26 cellular contexts compared by ENCODE assay signal in genomic region chr6:36720251-36721141, GRCh38. TPM values are rescaled to one million over a fixed set of nuclear protein-coding genes. Genes with fewer than 3 reads are reported as not detected.
DNase-seq lines count a peak whose midpoint lies in the region; ATAC-seq, FAIRE-seq and TF ChIP-seq lines count a peak whose summit lies in the region.
"Had no signal": no experiment of that assay in that cellular context is flagged by ENCODE, and none has a peak within 500 bp of the region (broad histone marks: within the 10 kb centered on the region; RNA-seq: fewer than 3 reads in every experiment).

No MANE protein-coding gene starts in this region.

- intact Hi-C loops in GM12878 (cut with micrococcal nuclease; ENCODE audit: unreplicated experiment): no loop called here
- intact Hi-C loops in sigmoid colon (cut with DNase I): no loop called here
- intact Hi-C loops in mammary epithelial cell (cut with micrococcal nuclease): no loop called here

- H3K4me2 ChIP-seq in GM12878 (ENCODE audit: control insufficient read depth, insufficient read depth) (peak overlapping the region; percentile 44), mammary epithelial cell (ENCODE audit: insufficient read depth, low read depth, low read length) (no peak overlapping the region)
- H3K4me2 ChIP-seq: KMS-11, PC-9 had no signal

- dilution Hi-C loops in mammary epithelial cell (cut with HindIII; ENCODE audit: low sequenced_read_pairs): no loop called here

- no peaks in the 10 kb centered on the region for H3K79me2 ChIP-seq in GM12878 (ENCODE audit: control insufficient read depth, insufficient read depth, low read length)
- H3K79me2 ChIP-seq in mammary epithelial cell (ENCODE audit: insufficient read depth, low read length): no peaks in the 10 kb centered on the region

- BruUV-seq in GM12878 (replicated peaks; lab: Mats Ljungman, UMichigan) (no TSS peak), mammary epithelial cell (replicated peaks; lab: Mats Ljungman, UMichigan) (no TSS peak)

- H2AFZ ChIP-seq in GM12878 (ENCODE audit: control insufficient read depth, low read depth, low read length) (no peak overlapping the region), mammary epithelial cell (ENCODE audit: low read depth, low read length) (no peak overlapping the region)
- H2AFZ ChIP-seq: PC-9 had no signal

- TF ChIP-seq CTCF in GM12878 (IDR thresholded peaks at IDR 0.05 in 2 of 3, conservative IDR thresholded peaks at IDR 0.05 in 1 of 3; ENCODE audit: control insufficient read depth in 2 of 3, extremely low read depth in 1 of 3, insufficient read depth in 1 of 3, low read depth in 3 of 3, low read length in 3 of 3) (no peak), sigmoid colon (IDR thresholded peaks at IDR 0.05) (no peak), mammary epithelial cell (conservative IDR thresholded peaks at IDR 0.05 in 1 of 2, IDR thresholded peaks at IDR 0.05 in 1 of 2; ENCODE audit: extremely low read depth in 1 of 2, insufficient read depth in 1 of 2, low read depth in 1 of 2, low read length in 2 of 2) (no peak)

- ATAC-seq in GM12878: peak; percentile 57
- ATAC-seq: activated CD8-positive, alpha-beta T cell treated with anti-CD3 and anti-CD28 coated beads for 36 hours; activated T-cell treated with anti-CD3 and anti-CD28 coated beads, Interleukin-2, amount 50 U/mL, for 4 hours; heart right ventricle; stimulated activated naive CD8-positive, alpha-beta T cell treated with anti-CD3 and anti-CD28 coated beads, Interleukin-15, amount 100 ng/mL, for 72 hours; WTC11 had no signal

- H3K36me3 ChIP-seq in GM12878 (ENCODE audit: control insufficient read depth in 2 of 2, insufficient read depth in 2 of 2, low read length in 1 of 2): no peaks in the 10 kb centered on the region
- H3K36me3 ChIP-seq in sigmoid colon: no peaks in the 10 kb centered on the region
- H3K36me3 ChIP-seq in mammary epithelial cell (ENCODE audit: insufficient read depth, low read length): no peaks in the 10 kb centered on the region
- H3K36me3 ChIP-seq: breast epithelium, heart right ventricle, ovary had no signal

- CTCF ChIA-PET in GM12878 (lab: Yijun Ruan, JAX) (interaction anchor here (0.9 to 3.5 kb wide), 8 partner anchors 35 to 330 kb away, joined by 3 to 14 read pairs (median 5); no protein-coding TSS in a partner anchor), mammary epithelial cell (lab: Charles Lee; ENCODE audit: low non-redundant PET) (no interaction called here)

- no peak for TF ChIP-seq RAD21 in GM12878 (IDR thresholded peaks at IDR 0.05; ENCODE audit: insufficient read depth, low read depth, low read length)

- DNase-seq in DMS79 treated with DMSO at 0.1 percent for 48 hours (lab: John Stamatoyannopoulos, UW) (peak; percentile 16), DMS79 (lab: John Stamatoyannopoulos, UW) (no peak), GM12892 (ENCODE audit: insufficient read length) (no peak), GM12878 (ENCODE audit: low read depth, low spot score) (no peak), sigmoid colon (peak; percentile 47), NCI-H82 (lab: John Stamatoyannopoulos, UW) (no peak), UCSD-AML1 (lab: John Stamatoyannopoulos, UW; ENCODE audit: unreplicated experiment) (no peak), mammary epithelial cell (no peak)
- DNase-seq: activated CD8-positive, alpha-beta T cell treated with anti-CD3 and anti-CD28 coated beads for 36 hours; activated T-cell treated with anti-CD3 and anti-CD28 coated beads, Interleukin-2, amount 50 U/mL, for 4 hours; cortex of kidney; DMS 273 treated with DMSO at 0.1 percent for 48 hours; heart right ventricle; immature natural killer cell; NCI-H1048; NCI-H526 treated with DMSO at 0.1 percent for 48 hours; PC-9; stimulated activated CD4-positive, alpha-beta T cell treated with anti-CD3 and anti-CD28 coated beads, Interleukin-2, amount 100 ng/mL, for 24 hours; stimulated activated naive CD8-positive, alpha-beta T cell treated with anti-CD3 and anti-CD28 coated beads, Interleukin-15, amount 100 ng/mL, for 72 hours; T-helper 2 cell; trophoblast cell had no signal

- TF ChIP-seq EP300 in GM12878 (IDR thresholded peaks at IDR 0.05; ENCODE audit: borderline replicate concordance in 1 of 2, control insufficient read depth in 1 of 2, low read depth in 2 of 2, low read length in 2 of 2): no peak
- TF ChIP-seq EP300 in sigmoid colon (IDR thresholded peaks at IDR 0.05): no peak

- no peak overlapping the region for H3K27ac ChIP-seq in GM12878 (ENCODE audit: control insufficient read depth, insufficient read depth)
- H3K27ac ChIP-seq in sigmoid colon: no peak overlapping the region
- H3K27ac ChIP-seq in mammary epithelial cell (ENCODE audit: insufficient read depth, low read depth, low read length): no peak overlapping the region
- H3K27ac ChIP-seq: 22Rv1, breast epithelium, heart right ventricle, KMS-11, ovary, PC-9 had no signal

- WGBS in GM12878 (ENCODE audit: insufficient coverage, insufficient replicate concordance, low lambda C conversion rate, missing lambda C conversion rate): 36% methylated on average over 11 of the region's 11 CpGs
- WGBS in sigmoid colon, 2 donors: 84 to 93% methylated on average over 11 of the region's 11 CpGs
- WGBS in mammary epithelial cell (ENCODE audit: low coverage, missing lambda C conversion rate): 88% methylated on average over 8 of the region's 11 CpGs

- H4K20me1 ChIP-seq in GM12878 (ENCODE audit: control insufficient read depth, insufficient read depth) (no peaks in the 10 kb centered on the region), mammary epithelial cell (ENCODE audit: insufficient read depth, low read length) (no peaks in the 10 kb centered on the region)

- FAIRE-seq in GM12892 (lab: Jason Lieb, UNC) (peak; percentile 74), GM12878 (lab: Jason Lieb, UNC) (peak; percentile 31)

- H3K27me3 ChIP-seq in GM12878 (replicated peaks in 1 of 2; ENCODE audit: control insufficient read depth in 2 of 2, insufficient read depth in 2 of 2, low read length in 1 of 2) (no peaks in the 10 kb centered on the region), sigmoid colon (no peaks in the 10 kb centered on the region), mammary epithelial cell (ENCODE audit: insufficient read depth, low read length) (no peaks in the 10 kb centered on the region)
- H3K27me3 ChIP-seq: breast epithelium, heart right ventricle, ovary had no signal

- H3K4me3 ChIP-seq in GM12878 (no peak overlapping the region), sigmoid colon (no peak overlapping the region), mammary epithelial cell (replicated peaks in 1 of 3; ENCODE audit: insufficient read depth in 1 of 3, low read depth in 2 of 3, low read length in 3 of 3) (no peak overlapping the region)
- H3K4me3 ChIP-seq: breast epithelium, heart right ventricle, ovary, PC-9 had no signal

- no peak overlapping the region for H3K9ac ChIP-seq in GM12878 (ENCODE audit: control insufficient read depth, insufficient read depth, low read length)
- no peak overlapping the region for H3K9ac ChIP-seq in mammary epithelial cell (ENCODE audit: insufficient read depth, low read length)
- H3K9ac ChIP-seq: KMS-11 had no signal

- H3K9me3 ChIP-seq in GM12878 (replicated peaks; ENCODE audit: control insufficient read depth, insufficient read depth, low read length) (no peaks in the 10 kb centered on the region), sigmoid colon (no peaks in the 10 kb centered on the region), mammary epithelial cell (replicated peaks; ENCODE audit: insufficient read depth, low read length) (no peaks in the 10 kb centered on the region)
- H3K9me3 ChIP-seq: breast epithelium, heart right ventricle, ovary had no signal

- SMC1A ChIA-PET in GM12878 (lab: Charles Lee; ENCODE audit: uncharacterized antibody, unreplicated experiment): interaction anchor here (0.8 to 2.0 kb wide), 9 partner anchors 9 to 125 kb away, joined by 3 to 8 read pairs (median 5); partner anchors contain the start of gene RAB44

- H3K4me1 ChIP-seq in GM12878 (ENCODE audit: control insufficient read depth, insufficient read depth, low read length) (peaks cover 17% of the 10 kb centered on the region), sigmoid colon (no peaks in the 10 kb centered on the region), mammary epithelial cell (ENCODE audit: insufficient read depth, low read length) (peaks cover 8% of the 10 kb centered on the region)
- H3K4me1 ChIP-seq: breast epithelium, heart right ventricle had no signal

- TF ChIP-seq POLR2A in GM12892 (IDR thresholded peaks at IDR 0.05; ENCODE audit: low read depth, low read length) (no peak), GM12878 (IDR thresholded peaks at IDR 0.05; ENCODE audit: low read depth, low read length) (no peak), sigmoid colon (IDR thresholded peaks at IDR 0.05) (no peak)

- RAD21 ChIA-PET in GM12878 (lab: Charles Lee; ENCODE audit: unreplicated experiment): interaction anchor here (0.6 to 3.6 kb wide), 8 partner anchors 9 to 102 kb away, joined by 3 to 14 read pairs (median 4); no protein-coding TSS in a partner anchor

- in situ Hi-C loops in GM12878 (cut with MboI) (no loop called here), mammary epithelial cell (cut with MboI; ENCODE audit: low sequenced_read_pairs in 2 of 2) (loop anchor here in 1 of 2 donors (5.0 kb wide), 1 partner anchor 103 kb away; no protein-coding TSS in a partner anchor)

- POLR2A ChIA-PET in GM12878 (lab: Charles Lee): interaction anchor here (0.6 to 1.9 kb wide), 6 partner anchors 35 to 82 kb away, joined by 3 to 4 read pairs (median 4); partner anchors contain the start of gene CDKN1A

RNA-seq across cellular contexts. Expression of gene RAB44, which starts 22.9 kb away (rescaled TPM):
- polyA plus RNA-seq in GM12892 (2012; ENCODE audit: missing spikeins): 0.15 TPM
- total RNA-seq in GM12878 (2013; cell fraction: nucleolus; rRNA removed): 0.23 TPM in 1 of 2 replicates, not detected in the other
- total RNA-seq in GM12878 (2014; rRNA removed) (0.06 TPM in 1 of 2 replicates, not detected in the other), GM12878 (2014; rRNA removed; fragmentation: Illumina TruSeq; extraction: Trizol) (not detected in 2 replicates), GM12878 (2021) (0.05 TPM in 1 of 2 replicates, not detected in the other), sigmoid colon (under 1 TPM in 1 of 4 donors, not detected in 3; 0.71 TPM), mammary epithelial cell (under 1 TPM in 1 of 2 donors, not detected in 1; 0.17 TPM)
- not detected for polyA plus RNA-seq in GM12878 (2011; ENCODE audit: low read depth)
- polyA plus RNA-seq in GM12878 (2011; rRNA removed) (0.05 TPM in 1 of 2 replicates, not detected in the other), GM12878 (2014; fragmentation: Illumina TruSeq; extraction: Trizol) (0.01 TPM in 1 of 2 replicates, not detected in the other), GM12878 (2014; fragmentation: Nextera tagmentation; extraction: Ambion mirVana) (under 1 TPM in 1 of 2 experiments, not detected in 1; 0.02 TPM), GM12878 (2014; rRNA removed) (0.01 and 0.05 TPM in 2 replicates), GM12878 (2016; fragmentation: Nextera tagmentation; extraction: Ambion mirVana) (under 1 TPM; 0.05 to 0.08 TPM), sigmoid colon (under 1 TPM; under 0.01 to 0.23 (median 0.10) TPM), mammary epithelial cell (0.02 TPM)
- 0.05 and 0.06 TPM in 2 replicates for polyA plus RNA-seq in GM12878 (2011; cell fraction: cytosol; rRNA removed)
- 0.24 and 0.26 TPM in 2 replicates for polyA plus RNA-seq in GM12878 (2011; cell fraction: nucleus; rRNA removed)
- polyA plus RNA-seq in GM12878 (2012): 0.03 and 0.05 TPM in 2 replicates
- polyA minus RNA-seq in GM12878 (2011; rRNA and poly(A)+ RNA removed): 0.05 TPM in 1 of 2 replicates, not detected in the other
- not detected in 2 replicates for polyA minus RNA-seq in GM12878 (2011; cell fraction: cytosol; rRNA and poly(A)+ RNA removed)
- not detected in 2 replicates for polyA minus RNA-seq in GM12878 (2011; cell fraction: nucleus; rRNA and poly(A)+ RNA removed)
- polyA minus RNA-seq in mammary epithelial cell: not detected
- total RNA-seq: PC-9 had no signal
- polyA plus RNA-seq: immature natural killer cell had no signal

RNA-seq across cellular contexts. Expression of gene CDKN1A, which starts 42.0 kb away (rescaled TPM):
- polyA plus RNA-seq in GM12892 (2012; ENCODE audit: missing spikeins): 166 TPM
- total RNA-seq in GM12878 (2013; cell fraction: nucleolus; rRNA removed): 98.4 and 111 TPM in 2 replicates
- total RNA-seq in GM12878 (2014; rRNA removed) (186 and 198 TPM in 2 replicates), GM12878 (2014; rRNA removed; fragmentation: Illumina TruSeq; extraction: Trizol) (139 and 144 TPM in 2 replicates), GM12878 (2021) (315 and 321 TPM in 2 replicates), sigmoid colon (100 to 1,000 TPM in 1 of 4 donors, 10 to 100 TPM in 3; 35.7 to 390 (median 49.7) TPM), mammary epithelial cell (100 to 1,000 TPM; 687 to 707 TPM)
- polyA plus RNA-seq in GM12878 (2011; ENCODE audit: low read depth): 50.2 TPM
- polyA plus RNA-seq in GM12878 (2011; rRNA removed) (103 and 200 TPM in 2 replicates), GM12878 (2014; fragmentation: Illumina TruSeq; extraction: Trizol) (154 and 232 TPM in 2 replicates), GM12878 (2014; fragmentation: Nextera tagmentation; extraction: Ambion mirVana) (10 to 100 TPM; 25.2 to 48.4 TPM), GM12878 (2014; rRNA removed) (330 and 358 TPM in 2 replicates), GM12878 (2016; fragmentation: Nextera tagmentation; extraction: Ambion mirVana) (100 to 1,000 TPM; 604 to 637 TPM), sigmoid colon (100 to 1,000 TPM; 255 to 429 (median 404) TPM), mammary epithelial cell (414 TPM)
- 275 and 303 TPM in 2 replicates for polyA plus RNA-seq in GM12878 (2011; cell fraction: cytosol; rRNA removed)
- polyA plus RNA-seq in GM12878 (2011; cell fraction: nucleus; rRNA removed): 252 and 284 TPM in 2 replicates
- polyA plus RNA-seq in GM12878 (2012): 129 and 156 TPM in 2 replicates
- 81.2 and 140 TPM in 2 replicates for polyA minus RNA-seq in GM12878 (2011; rRNA and poly(A)+ RNA removed)
- polyA minus RNA-seq in GM12878 (2011; cell fraction: cytosol; rRNA and poly(A)+ RNA removed): 55.9 and 57.9 TPM in 2 replicates
- 58.8 and 96.6 TPM in 2 replicates for polyA minus RNA-seq in GM12878 (2011; cell fraction: nucleus; rRNA and poly(A)+ RNA removed)
- 451 TPM for polyA minus RNA-seq in mammary epithelial cell

Comparison
In these comparisons a context has a peak if more than half of its experiments do, and no peak if none do; other contexts are left out.
1. DNase-seq: peak in DMS79 treated with DMSO at 0.1 percent for 48 hours (single experiment) and sigmoid colon (single experiment); none in DMS79 (single experiment), GM12892 (single experiment), GM12878 (single experiment), NCI-H82 (single experiment), UCSD-AML1 (single experiment) and mammary epithelial cell (single experiment).